ENCODE assay signal across 16 cellular contexts in the genomic region with DNA sequence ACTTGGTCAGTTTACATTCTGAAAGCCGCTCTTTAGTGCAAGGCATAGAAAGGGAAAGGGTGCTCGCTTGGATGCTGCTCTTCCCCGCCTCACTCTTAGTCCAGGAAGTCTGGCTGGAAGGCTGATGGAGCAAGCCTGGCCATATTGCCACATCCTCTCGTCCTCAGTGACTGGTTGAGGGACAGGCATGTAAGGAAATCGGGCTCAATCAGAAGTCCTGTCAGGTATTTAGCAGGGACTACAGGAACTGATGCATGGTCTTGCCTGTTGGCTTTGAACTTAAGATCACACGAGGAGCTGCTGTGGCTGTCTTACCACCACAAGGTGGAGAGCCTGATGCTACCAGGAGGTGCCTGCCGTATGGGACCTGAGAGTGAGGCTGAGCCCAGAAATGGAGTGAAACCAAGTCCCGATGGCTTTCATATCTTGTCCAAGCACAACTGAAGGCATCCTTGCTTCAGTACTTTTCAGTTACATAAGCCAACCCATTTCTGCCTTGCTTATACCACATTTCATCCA. TPM values are rescaled to one million over a fixed set of nuclear protein-coding genes. Genes with fewer than 3 reads are reported as not detected.
DNase-seq lines count a peak whose midpoint lies in the region; ATAC-seq and TF ChIP-seq lines count a peak whose summit lies in the region.
"Had no signal": no experiment of that assay in that cellular context is flagged by ENCODE, and none has a peak within 500 bp of the region (broad histone marks: within the 10 kb centered on the region; RNA-seq: fewer than 3 reads in every experiment).

No MANE protein-coding gene starts in this region.

- H3K4me1 Mint-ChIP-seq in stimulated activated effector memory CD8-positive, alpha-beta T cell treated with anti-CD3 and anti-CD28 coated beads, Interleukin-12 subunit alpha, Interleukin-12 subunit beta, amount 100 ng/mL, for 72 hours = peaks cover 31% of the 10 kb centered on the region

- H3K27me3 ChIP-seq in Karpas-422 (ENCODE audit: low read length) (no peaks in the 10 kb centered on the region), trophoblast cell (ENCODE audit: insufficient read depth, low read length) (no peaks in the 10 kb centered on the region), ovary (no peaks in the 10 kb centered on the region)
- H3K27me3 ChIP-seq: breast epithelium, SJSA1 had no signal

- peak overlapping the region; percentile 37 for H2BK5ac ChIP-seq in trophoblast cell (ENCODE audit: low read depth, low read length, poor library complexity)

- no peak overlapping the region for H3K27ac Mint-ChIP-seq in stimulated activated effector memory CD8-positive, alpha-beta T cell treated with anti-CD3 and anti-CD28 coated beads, Interleukin-12 subunit alpha, Interleukin-12 subunit beta, amount 100 ng/mL, for 72 hours
- H3K27ac Mint-ChIP-seq: activated naive CD4-positive, alpha-beta T cell treated with anti-CD3 and anti-CD28 coated beads, Interleukin-2, amount 50 U/mL, for 72 hours had no signal

- no peaks in the 10 kb centered on the region for H3K9me2 ChIP-seq in Karpas-422 (replicated peaks; ENCODE audit: insufficient read depth, low read length)

- peak overlapping the region; percentile 49; the same call in 1 of the 2 replicates for H2AFZ ChIP-seq in Karpas-422 (ENCODE audit: low read length)
- no peak overlapping the region for H2AFZ ChIP-seq in trophoblast cell (ENCODE audit: insufficient read depth, low read length, poor library complexity)

- peak overlapping the region; percentile 50 for H2AK5ac ChIP-seq in trophoblast cell (ENCODE audit: low read length)

- H3K4me3 ChIP-seq in Karpas-422 (ENCODE audit: low read length) (no peak overlapping the region), trophoblast cell (ENCODE audit: low read depth, low read length) (no peak overlapping the region), ovary (no peak overlapping the region)
- H3K4me3 ChIP-seq: breast epithelium, lower lobe of right lung, SJSA1 had no signal

- H2BK12ac ChIP-seq in trophoblast cell (ENCODE audit: low read length) = peak overlapping the region; percentile 72

- no peak for TF ChIP-seq CTCF in ovary (IDR thresholded peaks at IDR 0.05)

- H4K20me1 ChIP-seq in Karpas-422 (ENCODE audit: insufficient read depth, low read depth, low read length) = no peaks in the 10 kb centered on the region

- no peaks in the 10 kb centered on the region for H3K79me2 ChIP-seq in Karpas-422 (ENCODE audit: low read length)
- H3K79me2 ChIP-seq in trophoblast cell (ENCODE audit: control insufficient read depth, insufficient read depth, low read length, poor library complexity) = no peaks in the 10 kb centered on the region

- H3K23ac ChIP-seq in trophoblast cell (ENCODE audit: low read length) = no peak overlapping the region

- peak overlapping the region; percentile 67 for H3K18ac ChIP-seq in trophoblast cell (ENCODE audit: low read length)

- DNase-seq in activated gamma-delta T cell treated with Interleukin-2 at 50 U/mL for 16 hours (peak; percentile 23), activated gamma-delta T cell (lab: John Stamatoyannopoulos, UW) (no peak), Karpas-422 (peak; percentile 81), trophoblast cell (peak; percentile 68 to 79), ovary (no peak)
- DNase-seq in stimulated activated effector memory CD8-positive, alpha-beta T cell treated with anti-CD3 and anti-CD28 coated beads, Interleukin-12 subunit alpha, Interleukin-12 subunit beta, amount 100 ng/mL, for 72 hours (ENCODE audit: low spot score in 2 of 2) = no peak
- DNase-seq: activated CD8-positive, alpha-beta memory T cell treated with anti-CD3 and anti-CD28 coated beads, Interleukin-2, amount 50 U/mL, for 48 hours; effector memory CD4-positive, alpha-beta T cell; lower lobe of right lung; NCI-H1092 treated with DMSO at 0.1 percent for 48 hours had no signal

- WGBS in trophoblast cell (ENCODE audit: extremely low coverage, insufficient coverage, insufficient read length) = no CpG with 5 or more reads among the region's 8 CpGs
- 76 to 83% (median 78%) methylated on average over 8 of the region's 8 CpGs for WGBS in ovary, 3 donors

- H3K4me2 ChIP-seq in Karpas-422 (ENCODE audit: low read depth, low read length, poor library complexity, severe bottlenecking) = peak overlapping the region; percentile 21
- H3K4me2 ChIP-seq in trophoblast cell (ENCODE audit: low read length) = no peak overlapping the region

- no peak for TF ChIP-seq POLR2A in ovary (IDR thresholded peaks at IDR 0.05)

- H3K9me3 ChIP-seq in Karpas-422 (ENCODE audit: low read length) (no peaks in the 10 kb centered on the region; the same call in 1 of the 2 replicates), trophoblast cell (ENCODE audit: insufficient read depth, low read depth, low read length) (no peaks in the 10 kb centered on the region), ovary (no peaks in the 10 kb centered on the region)
- H3K9me3 ChIP-seq: breast epithelium, lower lobe of right lung had no signal

- H3K14ac ChIP-seq in trophoblast cell (ENCODE audit: low read length) = peak overlapping the region; percentile 77

- H3K4me1 ChIP-seq in Karpas-422 (ENCODE audit: low read length) = peaks cover 33% of the 10 kb centered on the region
- H3K4me1 ChIP-seq in trophoblast cell (ENCODE audit: control insufficient read depth in 1 of 2, insufficient read depth in 2 of 2, low read length in 2 of 2) = peaks cover 12 to 23% of the 10 kb centered on the region in 2 experiments
- H3K4me1 ChIP-seq in ovary (ENCODE audit: insufficient read depth) = no peaks in the 10 kb centered on the region
- H3K4me1 ChIP-seq: breast epithelium, lower lobe of right lung had no signal

- no peaks in the 10 kb centered on the region for H3K9me3 Mint-ChIP-seq in stimulated activated effector memory CD8-positive, alpha-beta T cell treated with anti-CD3 and anti-CD28 coated beads, Interleukin-12 subunit alpha, Interleukin-12 subunit beta, amount 100 ng/mL, for 72 hours

- H3K36me3 ChIP-seq in Karpas-422 (ENCODE audit: insufficient read depth, low read length) = no peaks in the 10 kb centered on the region
- H3K36me3 ChIP-seq in trophoblast cell (ENCODE audit: control insufficient read depth in 1 of 2, insufficient read depth in 2 of 2, low read length in 2 of 2) = no peaks in the 10 kb centered on the region
- H3K36me3 ChIP-seq in ovary = no peaks in the 10 kb centered on the region
- H3K36me3 ChIP-seq: breast epithelium, lower lobe of right lung had no signal

- H3K27ac ChIP-seq in Karpas-422 (ENCODE audit: low read length) = no peak overlapping the region
- peak overlapping the region; percentile 22 for H3K27ac ChIP-seq in angular gyrus (ENCODE audit: low read depth, low read length)
- peak overlapping the region; percentile 95 for H3K27ac ChIP-seq in trophoblast cell (ENCODE audit: low read depth, low read length)
- no peak overlapping the region for H3K27ac ChIP-seq in ovary
- H3K27ac ChIP-seq: breast epithelium, lower lobe of right lung had no signal

- no peak for ATAC-seq in stimulated activated effector memory CD8-positive, alpha-beta T cell treated with anti-CD3 and anti-CD28 coated beads, Interleukin-12 subunit alpha, Interleukin-12 subunit beta, amount 100 ng/mL, for 72 hours
- no peak for ATAC-seq in GM19395 (IDR thresholded peaks at IDR 0.05; ENCODE audit: unreplicated experiment)
- ATAC-seq: lower lobe of right lung had no signal

- H3K4me3 Mint-ChIP-seq in stimulated activated effector memory CD8-positive, alpha-beta T cell treated with anti-CD3 and anti-CD28 coated beads, Interleukin-12 subunit alpha, Interleukin-12 subunit beta, amount 100 ng/mL, for 72 hours = no peak overlapping the region
- H3K4me3 Mint-ChIP-seq: nephron had no signal

- H3K9ac ChIP-seq in Karpas-422 (ENCODE audit: low read length) = no peak overlapping the region
- no peak overlapping the region for H3K9ac ChIP-seq in trophoblast cell (ENCODE audit: low read length)

- no peak for TF ChIP-seq EP300 in ovary (IDR thresholded peaks at IDR 0.05)

- peak overlapping the region; percentile 62 for H2BK120ac ChIP-seq in trophoblast cell (ENCODE audit: insufficient read depth, low read length, poor library complexity)

- H3K4ac ChIP-seq in trophoblast cell (ENCODE audit: low read depth, low read length) = peak overlapping the region; percentile 13

- H4K12ac ChIP-seq in trophoblast cell (ENCODE audit: low read depth, low read length) = no peak overlapping the region

- intact Hi-C loops in ovary (cut with DNase I) = no loop called here

- no peak overlapping the region for H4K8ac ChIP-seq in trophoblast cell (ENCODE audit: low read depth, low read length)

- H3K79me1 ChIP-seq in trophoblast cell (ENCODE audit: low read length) = peaks cover 29% of the 10 kb centered on the region

- H3K36me3 Mint-ChIP-seq in stimulated activated effector memory CD8-positive, alpha-beta T cell treated with anti-CD3 and anti-CD28 coated beads, Interleukin-12 subunit alpha, Interleukin-12 subunit beta, amount 100 ng/mL, for 72 hours = no peaks in the 10 kb centered on the region
- H3K36me3 Mint-ChIP-seq: activated naive CD4-positive, alpha-beta T cell treated with anti-CD3 and anti-CD28 coated beads, Interleukin-2, amount 50 U/mL, for 72 hours had no signal

- H4K91ac ChIP-seq in trophoblast cell (ENCODE audit: low read depth, low read length) = peak overlapping the region; percentile 67

RNA-seq across cellular contexts. Expression of gene C12orf75, which starts 10.7 kb away (rescaled TPM):
- 149 and 291 TPM in 2 replicates for total RNA-seq in Karpas-422 (2014; rRNA removed; shearing (Covaris generic); ENCODE audit: low replicate concordance)
- polyA plus RNA-seq in trophoblast cell (2013) = 92.3 and 94.7 TPM in 2 replicates
- total RNA-seq in ovary = 10 to 100 TPM in 2 of 7 donors, 1 to 10 TPM in 5; 3.3 to 18.5 (median 5.6) TPM
- polyA plus RNA-seq in ovary = 10 to 100 TPM in 1 of 2 donors, 1 to 10 TPM in 1; 5.1 to 83.9 TPM

Comparison
In these comparisons a context has a peak if more than half of its experiments do, and no peak if none do; other contexts are left out.
1. DNase-seq: peak in activated gamma-delta T cell treated with Interleukin-2 at 50 U/mL for 16 hours (single experiment), Karpas-422 (single experiment) and trophoblast cell (2 of 2); none in activated gamma-delta T cell (single experiment), stimulated activated effector memory CD8-positive, alpha-beta T cell treated with anti-CD3 and anti-CD28 coated beads, Interleukin-12 subunit alpha, Interleukin-12 subunit beta, amount 100 ng/mL, for 72 hours (0 of 2) and ovary (0 of 5).
2. H3K27ac ChIP-seq: peak in angular gyrus (single experiment) and trophoblast cell (single experiment); none in Karpas-422 (single experiment) and ovary (0 of 2).